In the genomic region with DNA sequence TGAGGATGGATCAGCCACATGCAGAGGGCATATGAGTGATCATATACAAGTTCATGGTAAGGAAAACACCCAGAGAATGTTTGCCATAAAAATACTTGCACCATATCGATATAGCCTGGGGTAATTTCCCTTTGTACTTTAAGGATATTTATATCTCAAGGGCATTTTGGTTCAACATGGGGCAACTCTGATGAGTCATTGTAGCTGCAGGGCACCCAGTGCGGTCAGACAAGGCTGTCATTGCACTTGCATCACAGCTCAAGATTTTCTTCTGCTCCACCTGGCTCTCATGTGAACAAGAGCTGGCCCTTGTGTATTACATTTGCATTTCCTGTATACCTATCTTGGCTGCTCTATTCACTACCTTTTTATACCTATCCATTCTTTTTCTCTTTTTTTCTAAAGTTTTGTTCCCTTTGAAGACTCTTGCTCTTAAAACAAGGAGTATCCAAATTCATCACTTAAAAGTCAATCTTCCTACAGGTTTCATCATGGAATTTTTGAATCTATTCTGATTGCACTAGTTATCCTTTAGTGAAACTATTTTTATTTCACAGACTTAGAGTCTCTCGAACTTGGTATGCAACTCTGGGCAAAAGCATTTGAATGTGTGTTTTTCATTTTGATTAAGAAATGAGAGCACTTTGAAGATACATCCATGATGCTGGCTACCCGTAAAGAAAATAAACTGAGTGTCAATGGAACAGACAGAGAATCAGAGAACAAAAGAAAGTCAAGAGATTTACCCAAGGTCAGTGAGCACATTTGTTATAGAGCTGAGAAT, we compare ENCODE assay signal across 8 cellular contexts.
DNase-seq lines count a peak whose midpoint lies in the region; ATAC-seq lines count a peak whose summit lies in the region.

No MANE protein-coding gene starts in this region.

- no peaks in the 10 kb centered on the region for H3K36me3 Mint-ChIP-seq in activated CD4-positive, alpha-beta memory T cell treated with anti-CD3 and anti-CD28 coated beads, Interleukin-2, amount 10 ng/mL, durations not matched to agents 7 days and 5 days (ENCODE audit: low read depth)

- H3K4me3 Mint-ChIP-seq in activated CD4-positive, alpha-beta memory T cell treated with anti-CD3 and anti-CD28 coated beads, Interleukin-2, amount 10 ng/mL, durations not matched to agents 7 days and 5 days = no peak overlapping the region

- H3K27me3 Mint-ChIP-seq in activated CD4-positive, alpha-beta memory T cell treated with anti-CD3 and anti-CD28 coated beads, Interleukin-2, amount 10 ng/mL, durations not matched to agents 7 days and 5 days = peaks cover 4% of the 10 kb centered on the region

- H3K27ac Mint-ChIP-seq in activated CD4-positive, alpha-beta memory T cell treated with anti-CD3 and anti-CD28 coated beads, Interleukin-2, amount 10 ng/mL, durations not matched to agents 7 days and 5 days = no peak overlapping the region

- POLR2A ChIA-PET in activated CD4-positive, alpha-beta memory T cell treated with anti-CD3 and anti-CD28 coated beads, Interleukin-2, amount 10 ng/mL, durations not matched to agents 7 days and 5 days (lab: Charles Lee) = no interaction called here

- ATAC-seq in HG02973 (IDR thresholded peaks at IDR 0.05; ENCODE audit: unreplicated experiment) = no peak

- CTCF ChIA-PET in activated CD4-positive, alpha-beta memory T cell treated with anti-CD3 and anti-CD28 coated beads, Interleukin-2, amount 10 ng/mL, durations not matched to agents 7 days and 5 days (lab: Charles Lee) = no interaction called here

- H3K9me3 Mint-ChIP-seq in activated CD4-positive, alpha-beta memory T cell treated with anti-CD3 and anti-CD28 coated beads, Interleukin-2, amount 10 ng/mL, durations not matched to agents 7 days and 5 days = no peaks in the 10 kb centered on the region

- DNase-seq in DMS153 (lab: John Stamatoyannopoulos, UW) = peak; percentile 60
- no peak for DNase-seq in DMS153 treated with DMSO at 0.1 percent for 48 hours (lab: John Stamatoyannopoulos, UW; ENCODE audit: unreplicated experiment)
- peak; percentile 41 for DNase-seq in HT-29 (ENCODE audit: low spot score)
- DNase-seq in amniotic stem cell (lab: John Stamatoyannopoulos, UW) = peak; percentile 13
- peak; percentile 44 for DNase-seq in non-pigmented ciliary epithelial cell (ENCODE audit: low read depth)
- no peak for DNase-seq in activated CD4-positive, alpha-beta memory T cell treated with anti-CD3 and anti-CD28 coated beads, Interleukin-2, amount 10 ng/mL, durations not matched to agents 7 days and 5 days
- no peak for DNase-seq in activated T-cell treated with anti-CD3 and anti-CD28 coated beads, Interleukin-2, amount 50 U/mL, for 1 hour

- no peaks in the 10 kb centered on the region for H3K4me1 Mint-ChIP-seq in activated CD4-positive, alpha-beta memory T cell treated with anti-CD3 and anti-CD28 coated beads, Interleukin-2, amount 10 ng/mL, durations not matched to agents 7 days and 5 days

Comparison
In these comparisons a context has a peak if more than half of its experiments do, and no peak if none do; other contexts are left out.
1. DNase-seq: peak in DMS153 (single experiment), HT-29 (single experiment), amniotic stem cell (single experiment) and non-pigmented ciliary epithelial cell (single experiment); none in DMS153 treated with DMSO at 0.1 percent for 48 hours (single experiment), activated CD4-positive, alpha-beta memory T cell treated with anti-CD3 and anti-CD28 coated beads, Interleukin-2, amount 10 ng/mL, durations not matched to agents 7 days and 5 days (single experiment) and activated T-cell treated with anti-CD3 and anti-CD28 coated beads, Interleukin-2, amount 50 U/mL, for 1 hour (single experiment).